ENCODE assay signal across 17 cellular contexts in genomic region chr4:186688150-186688943, GRCh38. TPM values are rescaled to one million over a fixed set of nuclear protein-coding genes. Genes with fewer than 3 reads are reported as not detected.
A peak's percentile ranks its signal among the peaks of the same experiment; 100 is the strongest.
DNase-seq lines count a peak whose midpoint lies in the region; ATAC-seq, FAIRE-seq and TF ChIP-seq lines count a peak whose summit lies in the region.
"Had no signal": no experiment of that assay in that cellular context is flagged by ENCODE, and none has a peak within 500 bp of the region (broad histone marks: within the 10 kb centered on the region; RNA-seq: fewer than 3 reads in every experiment).

No MANE protein-coding gene starts in this region.

- TF ChIP-seq CTCF in endodermal cell (conservative IDR thresholded peaks at IDR 0.05) (no peak), nephron (IDR thresholded peaks at IDR 0.05; ENCODE audit: unreplicated experiment in 3 of 3) (no peak)

- 12 to 15% methylated on average over 5 to 11 of the region's 12 CpGs for WGBS in endodermal cell (ENCODE audit: insufficient coverage in 1 of 2, insufficient read length in 1 of 2), 2 experiments

- H3K4me3 ChIP-seq in endodermal cell (ENCODE audit: low read length) = peak overlapping the region; percentile 27
- H3K4me3 ChIP-seq: skin epidermis had no signal

- H3K4me3 Mint-ChIP-seq in endodermal cell (peak overlapping the region; percentile 19), nephron (peak overlapping the region in 1 of 3 experiments; percentile 26)
- H3K4me3 Mint-ChIP-seq: activated T-cell treated with anti-CD3 and anti-CD28 coated beads, Interleukin-2, amount 50 U/mL, for 24 hours; CD14-positive monocyte; dendritic cell treated with granulocyte-macrophage colony-stimulating factor and Interleukin-4, amounts not matched to agents 40 ng/mL and 50 ng/mL, for 4 days; natural killer cell had no signal

- no peak for ATAC-seq in GM21447 (IDR thresholded peaks at IDR 0.05; ENCODE audit: unreplicated experiment)
- ATAC-seq: natural killer cell, PC-3 had no signal

- H3K9me3 Mint-ChIP-seq in endodermal cell (no peaks in the 10 kb centered on the region), nephron (no peaks in the 10 kb centered on the region)
- H3K9me3 Mint-ChIP-seq: activated T-cell treated with anti-CD3 and anti-CD28 coated beads, Interleukin-2, amount 50 U/mL, for 24 hours; dendritic cell treated with granulocyte-macrophage colony-stimulating factor and Interleukin-4, amounts not matched to agents 40 ng/mL and 50 ng/mL, for 4 days had no signal

- no peak overlapping the region for H3K27ac ChIP-seq in endodermal cell (ENCODE audit: low read depth, low read length)
- no peak overlapping the region for H3K27ac ChIP-seq in substantia nigra (ENCODE audit: low read depth, low read length, poor library complexity, severe bottlenecking)
- H3K27ac ChIP-seq: skin epidermis had no signal

- H3K27me3 Mint-ChIP-seq in endodermal cell (ENCODE audit: insufficient read depth) (peaks cover 5% of the 10 kb centered on the region), nephron (ENCODE audit: low read depth) (no peaks in the 10 kb centered on the region)
- H3K27me3 Mint-ChIP-seq: activated T-cell treated with anti-CD3 and anti-CD28 coated beads, Interleukin-2, amount 50 U/mL, for 24 hours; dendritic cell treated with granulocyte-macrophage colony-stimulating factor and Interleukin-4, amounts not matched to agents 40 ng/mL and 50 ng/mL, for 4 days had no signal

- no peaks in the 10 kb centered on the region for H3K9me3 ChIP-seq in endodermal cell (ENCODE audit: control insufficient read depth, low read length)

- H3K36me3 ChIP-seq in endodermal cell (ENCODE audit: control insufficient read depth, insufficient read depth, low read length) = peaks cover 13% of the 10 kb centered on the region

- H3K27ac Mint-ChIP-seq in endodermal cell (peak overlapping the region; percentile 5), nephron (peak overlapping the region; percentile 22 to 81 (median 39))
- H3K27ac Mint-ChIP-seq: activated T-cell treated with anti-CD3 and anti-CD28 coated beads, Interleukin-2, amount 50 U/mL, for 24 hours; CD14-positive monocyte; dendritic cell treated with granulocyte-macrophage colony-stimulating factor and Interleukin-4, amounts not matched to agents 40 ng/mL and 50 ng/mL, for 4 days; natural killer cell had no signal

- DNase-seq in ELF-1 (ENCODE audit: low read depth, low spot score) (peak; percentile 73), NCI-H2029 treated with DMSO at 0.1 percent for 48 hours (lab: John Stamatoyannopoulos, UW) (peak; percentile 27), endodermal cell (peak; percentile 84), SIG-M5 treated with dmso at 0.1 percent for 504 hours (lab: John Stamatoyannopoulos, UW; ENCODE audit: unreplicated experiment) (no peak), substantia nigra (lab: John Stamatoyannopoulos, UW) (no peak), GM12892 (ENCODE audit: insufficient read length) (no peak)
- DNase-seq: activated CD4-positive, alpha-beta T cell treated with anti-CD3 and anti-CD28 coated beads for 4 hours; activated T-cell treated with anti-CD3 and anti-CD28 coated beads, Interleukin-2, amount 50 U/mL, for 24 hours; natural killer cell; NCI-H1930; PC-3; T-helper 1 cell had no signal

- TF ChIP-seq POLR2A in GM12892 (IDR thresholded peaks at IDR 0.05; ENCODE audit: low read depth, low read length) = no peak

- H3K36me3 Mint-ChIP-seq in endodermal cell (ENCODE audit: low read depth) (peaks cover 6% of the 10 kb centered on the region), nephron (ENCODE audit: low read depth) (peaks cover 17% of the 10 kb centered on the region)
- H3K36me3 Mint-ChIP-seq: CD14-positive monocyte, natural killer cell had no signal

- H3K4me1 Mint-ChIP-seq in endodermal cell (peaks cover 61% of the 10 kb centered on the region), nephron (peaks cover 54% of the 10 kb centered on the region)
- H3K4me1 Mint-ChIP-seq: CD14-positive monocyte, natural killer cell had no signal

- H3K4me1 ChIP-seq in endodermal cell (ENCODE audit: control insufficient read depth, insufficient read depth, low read length) = peaks cover 15% of the 10 kb centered on the region

- H3K27me3 ChIP-seq in endodermal cell (ENCODE audit: control insufficient read depth, insufficient read depth, low read length, poor library complexity, severe bottlenecking) = no peaks in the 10 kb centered on the region

- no peak for FAIRE-seq in GM12892 (lab: Jason Lieb, UNC)

- H3K9ac ChIP-seq in endodermal cell (ENCODE audit: extremely low read depth, low read length, poor library complexity, severe bottlenecking) = no peak overlapping the region

RNA-seq across cellular contexts. Expression of gene FAT1, which starts 35.3 kb away (rescaled TPM):
- total RNA-seq in endodermal cell = 10 to 100 TPM; 66.6 to 77.8 TPM
- 68.7 TPM for polyA plus RNA-seq in endodermal cell (2013, experiment 1 of 2)
- polyA plus RNA-seq in endodermal cell (2013, experiment 2 of 2) = 67.9 TPM
- 0.02 TPM for polyA plus RNA-seq in GM12892 (2012; ENCODE audit: missing spikeins)
- total RNA-seq: natural killer cell had no signal
- polyA plus RNA-seq: CD14-positive monocyte had no signal

Comparison
In these comparisons a context has a peak if more than half of its experiments do, and no peak if none do; other contexts are left out.
1. DNase-seq: peak in ELF-1 (single experiment), NCI-H2029 treated with DMSO at 0.1 percent for 48 hours (single experiment) and endodermal cell (single experiment); none in SIG-M5 treated with dmso at 0.1 percent for 504 hours (single experiment), substantia nigra (0 of 49) and GM12892 (single experiment).